In genomic region chr10:122296363-122297120, GRCh38 we compare ENCODE assay signal across 2 cellular contexts.
A peak's percentile ranks its signal among the peaks of the same experiment; 100 is the strongest.
TF ChIP-seq lines count a peak whose summit lies in the region.

No MANE protein-coding gene starts in this region.

TF ChIP-seq in HepG2, 621 proteins besides CTCF, POLR2A, EP300 and RAD21:
- TF ChIP-seq CEBPG (CRISPR knock-in tag; IDR thresholded peaks at IDR 0.05) (no peak), ZNF263 (CRISPR knock-in tag; IDR thresholded peaks at IDR 0.05) (no peak), ZNF598 (CRISPR knock-in tag; IDR thresholded peaks at IDR 0.05; ENCODE audit: borderline replicate concordance) (no peak), ETV5 (CRISPR knock-in tag; IDR thresholded peaks at IDR 0.05; ENCODE audit: borderline replicate concordance) (no peak), HDAC2 (CRISPR knock-in tag; IDR thresholded peaks at IDR 0.05) (0 out of 2 replicates have a peak, but pooled peaks have one; percentile 11), PAX8 (CRISPR knock-in tag; IDR thresholded peaks at IDR 0.05; ENCODE audit: borderline replicate concordance) (no peak), ZNF251 (CRISPR knock-in tag; IDR thresholded peaks at IDR 0.05) (no peak), ZMYM3 (CRISPR knock-in tag; IDR thresholded peaks at IDR 0.05) (peak; percentile 80), ZMYM4 (CRISPR knock-in tag; IDR thresholded peaks at IDR 0.05) (no peak), ZNF674 (CRISPR knock-in tag; IDR thresholded peaks at IDR 0.05; ENCODE audit: low read depth) (no peak), ASH2L (IDR thresholded peaks at IDR 0.05; ENCODE audit: insufficient read length, low read depth, low read length) (no peak), ATM (IDR thresholded peaks at IDR 0.05; ENCODE audit: borderline replicate concordance) (no peak), ZFP36 (IDR thresholded peaks at IDR 0.05; ENCODE audit: borderline replicate concordance, low read depth, low read length, partially characterized antibody) (peak; percentile 66), STAG1 (CRISPR knock-in tag; IDR thresholded peaks at IDR 0.05) (no peak), ARNT (IDR thresholded peaks at IDR 0.05) (no peak), ZNF558 (CRISPR knock-in tag; IDR thresholded peaks at IDR 0.05; ENCODE audit: borderline replicate concordance) (no peak)
TF ChIP-seq in HepG2: peak in this region for 3.

TF ChIP-seq in GM12878, 131 proteins besides CTCF, POLR2A, EP300 and RAD21:
- TF ChIP-seq NR2F1 (conservative IDR thresholded peaks at IDR 0.05) (peak; percentile 62), ZNF217 (IDR thresholded peaks at IDR 0.05) (no peak), YBX1 (IDR thresholded peaks at IDR 0.05) (no peak), GATAD2B (conservative IDR thresholded peaks at IDR 0.05; ENCODE audit: low read depth) (no peak), ZZZ3 (IDR thresholded peaks at IDR 0.05; ENCODE audit: control insufficient read depth, insufficient read length, low read depth) (no peak), RUNX3 (IDR thresholded peaks at IDR 0.05; ENCODE audit: low read length) (peak; percentile 72), USF2 (IDR thresholded peaks at IDR 0.05; ENCODE audit: borderline replicate concordance, low read depth, low read length) (no peak), SMC3 (IDR thresholded peaks at IDR 0.05; ENCODE audit: borderline replicate concordance, low read length) (no peak), SREBF2 (IDR thresholded peaks at IDR 0.05; ENCODE audit: low read length) (no peak), POU2F2 (IDR thresholded peaks at IDR 0.05; ENCODE audit: borderline replicate concordance, low read depth, low read length) (no peak), BCL11A (IDR thresholded peaks at IDR 0.05; ENCODE audit: low read depth, low read length) (no peak), TCF7 (IDR thresholded peaks at IDR 0.05; ENCODE audit: borderline replicate concordance) (0 out of 2 replicates have a peak, but pooled peaks have one; percentile 35), MTA2 (IDR thresholded peaks at IDR 0.05; ENCODE audit: low read depth) (no peak), RCOR1 (conservative IDR thresholded peaks at IDR 0.05; ENCODE audit: low read depth, low read length) (no peak), IRF4 (IDR thresholded peaks at IDR 0.05; ENCODE audit: low read depth, low read length) (peak; percentile 53; the same call in 1 of the 2 replicates), RBBP5 (conservative IDR thresholded peaks at IDR 0.05) (no peak), MYC (IDR thresholded peaks at IDR 0.05; ENCODE audit: insufficient read depth, insufficient read length, insufficient replicate concordance, low read length, severe bottlenecking) (no peak), PAX5 (IDR thresholded peaks at IDR 0.05; ENCODE audit: borderline replicate concordance, low read depth, low read length) (peak; percentile 89; the same call in 1 of the 2 replicates)
- TF ChIP-seq, protein P1, sequence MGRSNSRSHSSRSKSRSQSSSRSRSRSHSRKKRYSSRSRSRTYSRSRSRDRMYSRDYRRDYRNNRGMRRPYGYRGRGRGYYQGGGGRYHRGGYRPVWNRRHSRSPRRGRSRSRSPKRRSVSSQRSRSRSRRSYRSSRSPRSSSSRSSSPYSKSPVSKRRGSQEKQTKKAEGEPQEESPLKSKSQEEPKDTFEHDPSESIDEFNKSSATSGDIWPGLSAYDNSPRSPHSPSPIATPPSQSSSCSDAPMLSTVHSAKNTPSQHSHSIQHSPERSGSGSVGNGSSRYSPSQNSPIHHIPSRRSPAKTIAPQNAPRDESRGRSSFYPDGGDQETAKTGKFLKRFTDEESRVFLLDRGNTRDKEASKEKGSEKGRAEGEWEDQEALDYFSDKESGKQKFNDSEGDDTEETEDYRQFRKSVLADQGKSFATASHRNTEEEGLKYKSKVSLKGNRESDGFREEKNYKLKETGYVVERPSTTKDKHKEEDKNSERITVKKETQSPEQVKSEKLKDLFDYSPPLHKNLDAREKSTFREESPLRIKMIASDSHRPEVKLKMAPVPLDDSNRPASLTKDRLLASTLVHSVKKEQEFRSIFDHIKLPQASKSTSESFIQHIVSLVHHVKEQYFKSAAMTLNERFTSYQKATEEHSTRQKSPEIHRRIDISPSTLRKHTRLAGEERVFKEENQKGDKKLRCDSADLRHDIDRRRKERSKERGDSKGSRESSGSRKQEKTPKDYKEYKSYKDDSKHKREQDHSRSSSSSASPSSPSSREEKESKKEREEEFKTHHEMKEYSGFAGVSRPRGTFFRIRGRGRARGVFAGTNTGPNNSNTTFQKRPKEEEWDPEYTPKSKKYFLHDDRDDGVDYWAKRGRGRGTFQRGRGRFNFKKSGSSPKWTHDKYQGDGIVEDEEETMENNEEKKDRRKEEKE (IDR thresholded peaks at IDR 0.05): no peak
- TF ChIP-seq, protein P2, sequence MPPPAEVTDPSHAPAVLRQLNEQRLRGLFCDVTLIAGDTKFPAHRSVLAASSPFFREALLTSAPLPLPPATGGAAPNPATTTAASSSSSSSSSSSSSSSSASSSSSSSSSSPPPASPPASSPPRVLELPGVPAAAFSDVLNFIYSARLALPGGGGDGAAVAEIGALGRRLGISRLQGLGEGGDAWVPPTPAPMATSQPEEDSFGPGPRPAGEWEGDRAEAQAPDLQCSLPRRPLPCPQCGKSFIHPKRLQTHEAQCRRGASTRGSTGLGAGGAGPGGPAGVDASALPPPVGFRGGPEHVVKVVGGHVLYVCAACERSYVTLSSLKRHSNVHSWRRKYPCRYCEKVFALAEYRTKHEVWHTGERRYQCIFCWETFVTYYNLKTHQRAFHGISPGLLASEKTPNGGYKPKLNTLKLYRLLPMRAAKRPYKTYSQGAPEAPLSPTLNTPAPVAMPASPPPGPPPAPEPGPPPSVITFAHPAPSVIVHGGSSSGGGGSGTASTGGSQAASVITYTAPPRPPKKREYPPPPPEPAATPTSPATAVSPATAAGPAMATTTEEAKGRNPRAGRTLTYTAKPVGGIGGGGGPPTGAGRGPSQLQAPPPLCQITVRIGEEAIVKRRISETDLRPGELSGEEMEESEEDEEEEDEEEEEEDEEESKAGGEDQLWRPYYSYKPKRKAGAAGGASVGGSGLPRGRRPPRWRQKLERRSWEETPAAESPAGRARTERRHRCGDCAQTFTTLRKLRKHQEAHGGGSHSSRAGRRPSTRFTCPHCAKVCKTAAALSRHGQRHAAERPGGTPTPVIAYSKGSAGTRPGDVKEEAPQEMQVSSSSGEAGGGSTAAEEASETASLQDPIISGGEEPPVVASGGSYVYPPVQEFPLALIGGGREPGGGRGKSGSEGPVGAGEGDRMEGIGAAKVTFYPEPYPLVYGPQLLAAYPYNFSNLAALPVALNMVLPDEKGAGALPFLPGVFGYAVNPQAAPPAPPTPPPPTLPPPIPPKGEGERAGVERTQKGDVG (CRISPR knock-in tag; IDR thresholded peaks at IDR 0.05): no peak
